24 cellular contexts compared by ENCODE assay signal in genomic region chr4:151671541-151672059, GRCh38.
DNase-seq lines count a peak whose midpoint lies in the region; ATAC-seq and TF ChIP-seq lines count a peak whose summit lies in the region.
"Had no signal": no experiment of that assay in that cellular context is flagged by ENCODE, and none has a peak within 500 bp of the region (broad histone marks: within the 10 kb centered on the region; RNA-seq: fewer than 3 reads in every experiment).

No MANE protein-coding gene starts in this region.

- H2BK12ac ChIP-seq in H9 (ENCODE audit: insufficient read length, low read depth, low read length): no peak overlapping the region

- H3K56ac ChIP-seq in H9 (ENCODE audit: insufficient read length, low read depth, low read length) (no peak overlapping the region), mesendoderm (ENCODE audit: low read length) (no peak overlapping the region)

- H4K5ac ChIP-seq in H9 (ENCODE audit: insufficient read length, low read depth, low read length): no peak overlapping the region
- H4K5ac ChIP-seq in mesendoderm (ENCODE audit: low read length): no peak overlapping the region

- no peak for ATAC-seq in SK-N-SH treated with all-trans-retinoic acid at 6 μM for 48 hours
- no peak for ATAC-seq in activated T-cell treated with anti-CD3 and anti-CD28 coated beads, Interleukin-2, amount 50 U/mL, for 4 hours

- H2BK15ac ChIP-seq in H9 (ENCODE audit: low read depth, low read length) (no peak overlapping the region), mesendoderm (replicated peaks; ENCODE audit: low read depth) (no peak overlapping the region)

- H3K4me3 ChIP-seq in mesendoderm (ENCODE audit: low read length) (no peak overlapping the region), spleen (no peak overlapping the region)
- H3K4me3 ChIP-seq: dorsolateral prefrontal cortex had no signal

- H3K4me2 ChIP-seq in H9 (ENCODE audit: insufficient read depth, insufficient read length, low read length): no peak overlapping the region
- no peak overlapping the region for H3K4me2 ChIP-seq in mesendoderm (ENCODE audit: low read length)

- H3K4me1 ChIP-seq in H9 (ENCODE audit: insufficient read depth, low read length) (no peaks in the 10 kb centered on the region), mesendoderm (ENCODE audit: control insufficient read depth, low read depth, low read length) (no peaks in the 10 kb centered on the region), spleen (no peaks in the 10 kb centered on the region)

- H3K36me3 ChIP-seq in mesendoderm (ENCODE audit: control insufficient read depth, insufficient read depth, low read length): no peaks in the 10 kb centered on the region
- H3K36me3 ChIP-seq in spleen: peaks cover 0 to 24% (median 0%) of the 10 kb centered on the region in 6 donors

- H3K9me3 Mint-ChIP-seq in H9: no peaks in the 10 kb centered on the region
- no peaks in the 10 kb centered on the region for H3K9me3 Mint-ChIP-seq in activated T-cell treated with anti-CD3 and anti-CD28 coated beads, Interleukin-2, amount 50 U/mL, for 4 hours
- H3K9me3 Mint-ChIP-seq: CD4-positive, alpha-beta T cell; type B pancreatic cell had no signal

- H3K23me2 ChIP-seq in H9 (ENCODE audit: insufficient read length, low read depth, low read length, poor library complexity, severe bottlenecking): no peaks in the 10 kb centered on the region

- H4K20me1 ChIP-seq in H9 (ENCODE audit: control insufficient read depth, insufficient read depth, insufficient read length): no peaks in the 10 kb centered on the region

- peak overlapping the region; percentile 37 to 89 (median 73); a peak in 3 of 7 replicates for H3K27ac Mint-ChIP-seq in H9
- H3K27ac Mint-ChIP-seq: CD4-positive, alpha-beta T cell; progenitor cell of endocrine pancreas; type B pancreatic cell had no signal

- H3K23ac ChIP-seq in H9 (ENCODE audit: insufficient read length, low read depth, low read length): no peak overlapping the region
- no peak overlapping the region for H3K23ac ChIP-seq in mesendoderm (ENCODE audit: low read length)

- H2AK5ac ChIP-seq in H9 (ENCODE audit: insufficient read length, low read length): no peak overlapping the region
- no peak overlapping the region for H2AK5ac ChIP-seq in mesendoderm (ENCODE audit: low read length)

- TF ChIP-seq POLR2A in erythroblast (IDR thresholded peaks at IDR 0.05; ENCODE audit: low read length): no peak
- no peak for TF ChIP-seq POLR2A in spleen (IDR thresholded peaks at IDR 0.05)

- no CpG with 5 or more reads among the region's 14 CpGs for WGBS in H9 (ENCODE audit: extremely low coverage, insufficient read length, low lambda C conversion rate)
- WGBS in mesendoderm (ENCODE audit: extremely low coverage, insufficient coverage, low lambda C conversion rate): no CpG with 5 or more reads among the region's 14 CpGs
- 83 to 92% (median 87%) methylated on average over 14 of the region's 14 CpGs for WGBS in spleen, 5 donors

- H3K79me2 ChIP-seq in H9 (ENCODE audit: insufficient read depth, low read length): no peaks in the 10 kb centered on the region
- H3K79me2 ChIP-seq in mesendoderm (ENCODE audit: control insufficient read depth, insufficient read depth, low read length): no peaks in the 10 kb centered on the region

- H3K4ac ChIP-seq in H9 (ENCODE audit: low read depth, low read length) (no peak overlapping the region), mesendoderm (ENCODE audit: low read depth, low read length) (no peak overlapping the region)

- no peak overlapping the region for H2BK20ac ChIP-seq in H9 (ENCODE audit: low read depth, low read length, poor library complexity, severe bottlenecking)

- H3K27ac ChIP-seq in H9 (ENCODE audit: insufficient read length, low read depth, low read length) (no peak overlapping the region), mesendoderm (ENCODE audit: low read depth, low read length) (no peak overlapping the region), spleen (no peak overlapping the region)
- H3K27ac ChIP-seq: epithelial cell of prostate had no signal

- H3K27me3 Mint-ChIP-seq in H9 (ENCODE audit: low read depth): no peaks in the 10 kb centered on the region
- no peaks in the 10 kb centered on the region for H3K27me3 Mint-ChIP-seq in activated T-cell treated with anti-CD3 and anti-CD28 coated beads, Interleukin-2, amount 50 U/mL, for 4 hours (ENCODE audit: low read depth)
- H3K27me3 Mint-ChIP-seq: CD4-positive, alpha-beta T cell; progenitor cell of endocrine pancreas; type B pancreatic cell had no signal

- intact Hi-C loops in spleen (cut with DNase I; ENCODE audit: low total_unique reads): no loop called here

- H3K4me1 Mint-ChIP-seq in H9: peaks cover 24 to 28% of the 10 kb centered on the region in 2 experiments
- H3K4me1 Mint-ChIP-seq in activated T-cell treated with anti-CD3 and anti-CD28 coated beads, Interleukin-2, amount 50 U/mL, for 4 hours (ENCODE audit: low read depth): no peaks in the 10 kb centered on the region

- H3K36me3 Mint-ChIP-seq in H9 (ENCODE audit: insufficient read depth in 1 of 3, low read depth in 3 of 3): no peaks in the 10 kb centered on the region; a peak in 3 of 7 replicates
- peaks cover 3% of the 10 kb centered on the region for H3K36me3 Mint-ChIP-seq in activated T-cell treated with anti-CD3 and anti-CD28 coated beads, Interleukin-2, amount 50 U/mL, for 4 hours (ENCODE audit: insufficient read depth)
- H3K36me3 Mint-ChIP-seq: type B pancreatic cell had no signal

- H2BK120ac ChIP-seq in H9 (ENCODE audit: low read depth, low read length, poor library complexity, severe bottlenecking) (no peak overlapping the region), mesendoderm (ENCODE audit: low read depth, low read length) (no peak overlapping the region)

- H3K79me1 ChIP-seq in H9 (ENCODE audit: insufficient read depth, low read depth, low read length, poor library complexity, severe bottlenecking) (no peaks in the 10 kb centered on the region), mesendoderm (ENCODE audit: low read length) (no peaks in the 10 kb centered on the region)

- H3K9me3 ChIP-seq in H9 (ENCODE audit: control insufficient read depth, low read depth, low read length): no peaks in the 10 kb centered on the region
- no peaks in the 10 kb centered on the region for H3K9me3 ChIP-seq in spleen

- H2BK5ac ChIP-seq in H9 (ENCODE audit: insufficient read length, low read length): no peak overlapping the region
- no peak overlapping the region for H2BK5ac ChIP-seq in mesendoderm (ENCODE audit: low read length)

- no peak overlapping the region for H4K91ac ChIP-seq in H9 (ENCODE audit: insufficient read length, low read depth, low read length)

- H4K8ac ChIP-seq in H9 (replicated peaks; ENCODE audit: insufficient read length, low read depth, low read length) (no peak overlapping the region), mesendoderm (ENCODE audit: low read depth, low read length) (no peak overlapping the region)

- no peak overlapping the region; the same call in 1 of the 2 replicates for H3K14ac ChIP-seq in H9 (ENCODE audit: insufficient read depth, low read length)

- no peak overlapping the region for H2AFZ ChIP-seq in H9 (ENCODE audit: low read length)

- H3K27me3 ChIP-seq in H9 (ENCODE audit: insufficient read depth, low read length) (no peaks in the 10 kb centered on the region), mesendoderm (ENCODE audit: insufficient read depth, low read length, poor library complexity) (no peaks in the 10 kb centered on the region), spleen (replicated peaks in 1 of 7) (no peaks in the 10 kb centered on the region)
- H3K27me3 ChIP-seq: dorsolateral prefrontal cortex had no signal

- no peak overlapping the region for H3T11ph ChIP-seq in H9 (ENCODE audit: low read length)

- H3K9ac ChIP-seq in H9 (ENCODE audit: extremely low read depth, insufficient read length, low read length) (no peak overlapping the region), mesendoderm (ENCODE audit: low read length) (no peak overlapping the region)

- TF ChIP-seq CTCF in H9 (conservative IDR thresholded peaks at IDR 0.05): no peak
- TF ChIP-seq CTCF in spleen (IDR thresholded peaks at IDR 0.05 in 8 of 11, conservative IDR thresholded peaks at IDR 0.05 in 3 of 11): no peak

- no peak overlapping the region for H3K4me3 Mint-ChIP-seq in H9
- no peak overlapping the region for H3K4me3 Mint-ChIP-seq in activated T-cell treated with anti-CD3 and anti-CD28 coated beads, Interleukin-2, amount 50 U/mL, for 4 hours
- H3K4me3 Mint-ChIP-seq: CD4-positive, alpha-beta T cell; type B pancreatic cell had no signal

- DNase-seq in H9: no peak
- DNase-seq in erythroblast (lab: John Stamatoyannopoulos, UW): peak; percentile 96 to 99
- peak; percentile 86 for DNase-seq in mesendoderm
- no peak for DNase-seq in activated T-cell treated with anti-CD3 and anti-CD28 coated beads, Interleukin-2, amount 50 U/mL, for 4 hours
- DNase-seq in spleen: no peak
- no peak for DNase-seq in NCI-H1092 treated with DMSO at 0.1 percent for 48 hours (lab: John Stamatoyannopoulos, UW)
- DNase-seq in NCI-H2107 treated with DMSO at 0.1 percent for 48 hours (lab: John Stamatoyannopoulos, UW; ENCODE audit: unreplicated experiment): no peak
- DNase-seq: activated T-cell treated with anti-CD3 and anti-CD28 coated beads for 4 hours; amniotic stem cell; CD4-positive, alpha-beta T cell; central memory CD4-positive, alpha-beta T cell; DMS153; dorsolateral prefrontal cortex; foreskin fibroblast; GDM1; midbrain; NCI-H1694 treated with DMSO at 0.1 percent for 48 hours; NCI-H345; RPMI8226; SW 1271 had no signal

- no peak overlapping the region for H3K18ac ChIP-seq in H9 (ENCODE audit: insufficient read length, low read depth, low read length)
- no peak overlapping the region for H3K18ac ChIP-seq in mesendoderm (ENCODE audit: low read length)

TF ChIP-seq in SK-N-SH treated with all-trans-retinoic acid at 6 μM for 48 hours, 23 proteins besides CTCF, POLR2A, EP300 and RAD21 (continues in another document):
- TF ChIP-seq OSR1 (CRISPR knock-in tag; IDR thresholded peaks at IDR 0.05) (no peak), PATZ1 (CRISPR knock-in tag; IDR thresholded peaks at IDR 0.05; ENCODE audit: borderline replicate concordance) (no peak)

Comparison
In these comparisons a context has a peak if more than half of its experiments do, and no peak if none do; other contexts are left out.
1. DNase-seq: peak in erythroblast (2 of 2) and mesendoderm (single experiment); none in H9 (single experiment), activated T-cell treated with anti-CD3 and anti-CD28 coated beads, Interleukin-2, amount 50 U/mL, for 4 hours (single experiment), spleen (single experiment), NCI-H1092 treated with DMSO at 0.1 percent for 48 hours (single experiment) and NCI-H2107 treated with DMSO at 0.1 percent for 48 hours (single experiment).